10 cellular contexts compared by ENCODE assay signal in genomic region chr3:122269045-122269444, GRCh38. TPM values are rescaled to one million over a fixed set of nuclear protein-coding genes. Genes with fewer than 3 reads are reported as not detected.
"Had no signal": no experiment of that assay in that cellular context is flagged by ENCODE, and none has a peak within 500 bp of the region (broad histone marks: within the 10 kb centered on the region; RNA-seq: fewer than 3 reads in every experiment).

No MANE protein-coding gene starts in this region.

- ATAC-seq: HCT116, HepG2 had no signal

- FAIRE-seq: HepG2 had no signal

- H3K9ac ChIP-seq: GM23248 had no signal

- H3K4me3 Mint-ChIP-seq: HFFc6, IgD-negative memory B cell had no signal

- H2AFZ ChIP-seq: GM23248 had no signal

- H3K36me3 ChIP-seq: HAP-1 had no signal

- H3K9me3 ChIP-seq: HAP-1 had no signal

- H3K27ac ChIP-seq: GM23248, HL-60 had no signal

- H3K4me3 ChIP-seq: GM23248, HAP-1 had no signal

- H3K27me3 Mint-ChIP-seq: IgD-negative memory B cell had no signal

- DNase-seq: GM23248, GOT3, H7, HFFc6, KBM-7 had no signal

- H3K9me3 Mint-ChIP-seq: HFFc6, IgD-negative memory B cell had no signal

- H3K27ac Mint-ChIP-seq: HFFc6, IgD-negative memory B cell had no signal

- H3K4me1 ChIP-seq: HAP-1 had no signal

RNA-seq across cellular contexts. Expression of gene CSTA, which starts 56.0 kb away (rescaled TPM):
- total RNA-seq: H7 had no signal
- polyA plus RNA-seq: IgD-negative memory B cell had no signal
